ENCODE assay signal across 10 cellular contexts in the genomic region with DNA sequence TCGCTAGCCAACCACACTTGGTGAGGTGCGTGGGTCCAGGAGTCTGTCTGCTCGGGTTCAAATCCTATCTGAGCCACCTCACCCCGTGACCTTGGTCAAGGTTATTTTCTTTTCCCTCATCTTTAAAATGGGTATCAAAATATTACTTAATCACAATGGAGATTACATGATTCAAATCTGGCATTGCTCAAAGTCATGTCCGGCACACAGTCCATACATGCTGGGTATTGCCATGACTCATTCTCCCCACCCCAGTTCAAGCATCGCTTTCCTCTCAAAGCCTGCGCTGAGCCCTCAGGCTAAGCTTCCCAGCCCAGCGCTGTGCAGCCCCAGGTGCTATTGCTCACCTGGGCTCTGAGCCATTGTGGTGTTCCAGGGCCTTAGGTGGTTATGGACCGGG. TPM values are rescaled to one million over a fixed set of nuclear protein-coding genes. Genes with fewer than 3 reads are reported as not detected.
DNase-seq lines count a peak whose midpoint lies in the region; ATAC-seq and TF ChIP-seq lines count a peak whose summit lies in the region.
"Had no signal": no experiment of that assay in that cellular context is flagged by ENCODE, and none has a peak within 500 bp of the region (broad histone marks: within the 10 kb centered on the region; RNA-seq: fewer than 3 reads in every experiment).

No MANE protein-coding gene starts in this region.

- CTCF ChIA-PET in activated naive CD4-positive, alpha-beta T cell treated with anti-CD3 and anti-CD28 coated beads, Interleukin-2, amount 10 ng/mL, durations not matched to agents 7 days and 5 days (lab: Charles Lee), result interaction anchor here (1.0 to 3.0 kb wide), 18 partner anchors 8 to 205 kb away, joined by 3 to 65 read pairs (median 8); a partner anchor contains a TSS

- H3K27me3 ChIP-seq in ascending aorta, result no peaks in the 10 kb centered on the region
- no peaks in the 10 kb centered on the region for H3K27me3 ChIP-seq in gastroesophageal sphincter
- no peaks in the 10 kb centered on the region for H3K27me3 ChIP-seq in stomach

- H3K4me3 ChIP-seq in ascending aorta (no peak overlapping the region), gastroesophageal sphincter (no peak overlapping the region), stomach (no peak overlapping the region)

- DNase-seq in activated naive CD4-positive, alpha-beta T cell treated with anti-CD3 and anti-CD28 coated beads, Interleukin-2, amount 10 ng/mL, durations not matched to agents 7 days and 5 days, result no peak
- no peak for DNase-seq in activated naive CD4-positive, alpha-beta T cell treated with Interleukin-2 at 50 U/mL for 16 hours
- DNase-seq in ascending aorta (ENCODE audit: low spot score in 2 of 2) (no peak), stomach (no peak), NCI-H2081 treated with DMSO at 0.1 percent for 48 hours (lab: John Stamatoyannopoulos, UW) (no peak)
- DNase-seq: activated T-cell treated with anti-CD3 and anti-CD28 coated beads, Interleukin-2, amount 50 U/mL, for 1 hour; hippocampal formation had no signal

- no peak for TF ChIP-seq CTCF in ascending aorta (IDR thresholded peaks at IDR 0.05)
- no peak for TF ChIP-seq CTCF in gastroesophageal sphincter (IDR thresholded peaks at IDR 0.05)
- TF ChIP-seq CTCF in stomach (IDR thresholded peaks at IDR 0.05), result no peak

- no peak overlapping the region for H3K4me3 Mint-ChIP-seq in activated naive CD4-positive, alpha-beta T cell treated with anti-CD3 and anti-CD28 coated beads, Interleukin-2, amount 10 ng/mL, durations not matched to agents 7 days and 5 days

- H3K27me3 Mint-ChIP-seq in activated naive CD4-positive, alpha-beta T cell treated with anti-CD3 and anti-CD28 coated beads, Interleukin-2, amount 10 ng/mL, durations not matched to agents 7 days and 5 days, result no peaks in the 10 kb centered on the region

- TF ChIP-seq POLR2A in gastroesophageal sphincter (IDR thresholded peaks at IDR 0.05) (no peak), stomach (IDR thresholded peaks at IDR 0.05) (no peak)

- ATAC-seq in gastroesophageal sphincter, result no peak
- ATAC-seq in HG02623 (IDR thresholded peaks at IDR 0.05; ENCODE audit: unreplicated experiment), result no peak
- no peak for ATAC-seq in GM18870 (IDR thresholded peaks at IDR 0.05; ENCODE audit: unreplicated experiment)

- WGBS in gastroesophageal sphincter (ENCODE audit: low coverage in 1 of 2), 2 donors, result 94% methylated on average over 5 to 6 of the region's 9 CpGs
- WGBS in stomach, 5 donors, result 86 to 96% (median 89%) methylated on average over 7 to 9 of the region's 9 CpGs

- H3K4me1 Mint-ChIP-seq in activated naive CD4-positive, alpha-beta T cell treated with anti-CD3 and anti-CD28 coated beads, Interleukin-2, amount 10 ng/mL, durations not matched to agents 7 days and 5 days, result peaks cover 32% of the 10 kb centered on the region

- no peaks in the 10 kb centered on the region for H3K9me3 ChIP-seq in ascending aorta
- no peaks in the 10 kb centered on the region for H3K9me3 ChIP-seq in gastroesophageal sphincter
- H3K9me3 ChIP-seq in stomach, result no peaks in the 10 kb centered on the region

- H3K9me3 Mint-ChIP-seq in activated naive CD4-positive, alpha-beta T cell treated with anti-CD3 and anti-CD28 coated beads, Interleukin-2, amount 10 ng/mL, durations not matched to agents 7 days and 5 days, result no peaks in the 10 kb centered on the region

- peaks cover 0 to 3% of the 10 kb centered on the region in 2 donors for H3K36me3 ChIP-seq in ascending aorta
- H3K36me3 ChIP-seq in gastroesophageal sphincter, result peaks cover 0 to 5% of the 10 kb centered on the region in 2 donors
- H3K36me3 ChIP-seq in stomach, result peaks cover 0 to 11% (median 8%) of the 10 kb centered on the region in 4 donors

- H3K36me3 Mint-ChIP-seq in activated naive CD4-positive, alpha-beta T cell treated with anti-CD3 and anti-CD28 coated beads, Interleukin-2, amount 10 ng/mL, durations not matched to agents 7 days and 5 days, result peaks cover 10% of the 10 kb centered on the region

- peaks cover 9 to 37% of the 10 kb centered on the region in 2 donors for H3K4me1 ChIP-seq in ascending aorta
- peaks cover 0 to 58% (median 9%) of the 10 kb centered on the region in 3 donors for H3K4me1 ChIP-seq in gastroesophageal sphincter
- H3K4me1 ChIP-seq in stomach, result peaks cover 3 to 64% (median 32%) of the 10 kb centered on the region in 4 donors

- no peak for TF ChIP-seq EP300 in gastroesophageal sphincter (IDR thresholded peaks at IDR 0.05)
- no peak for TF ChIP-seq EP300 in stomach (IDR thresholded peaks at IDR 0.05)

- H3K27ac ChIP-seq in ascending aorta, result peak overlapping the region; percentile 89 to 95
- H3K27ac ChIP-seq in gastroesophageal sphincter, result peak overlapping the region in 3 of 4 donors; percentile 56 to 81 (median 80)
- H3K27ac ChIP-seq in stomach, result peak overlapping the region; percentile 7 to 86 (median 76)

- intact Hi-C loops in ascending aorta (cut with DNase I), result no loop called here
- intact Hi-C loops in stomach (cut with DNase I; ENCODE audit: low total_unique reads), result loop anchor here (10.0 kb wide), 1 partner anchor 52 kb away; a partner anchor contains a TSS

- H3K27ac Mint-ChIP-seq in activated naive CD4-positive, alpha-beta T cell treated with anti-CD3 and anti-CD28 coated beads, Interleukin-2, amount 10 ng/mL, durations not matched to agents 7 days and 5 days, result peak overlapping the region; percentile 64

RNA-seq across cellular contexts. Expression of a gene that starts 27.1 kb away (rescaled TPM):
- total RNA-seq in ascending aorta, result 100 TPM
- total RNA-seq in gastroesophageal sphincter, result 10 to 100 TPM; 48.1 to 66.1 (median 57.1) TPM
- total RNA-seq in stomach, result 100 to 1,000 TPM in 1 of 5 donors, 10 to 100 TPM in 4; 29.7 to 196 (median 39.7) TPM
- polyA plus RNA-seq in stomach, result 10 to 100 TPM; 32.2 to 51.4 (median 37.3) TPM

RNA-seq across cellular contexts. Expression of a gene that starts 41.6 kb away (rescaled TPM):
- not detected for total RNA-seq in ascending aorta
- total RNA-seq in gastroesophageal sphincter, result 1 to 10 TPM in 1 of 4 donors, under 1 TPM in 3; 0.31 to 1.2 (median 0.56) TPM
- total RNA-seq in stomach, result 1 to 10 TPM in 1 of 5 donors, under 1 TPM in 1, not detected in 3; 0.87 to 1.3 TPM
- under 1 TPM; 0.12 to 0.43 (median 0.15) TPM for polyA plus RNA-seq in stomach

RNA-seq across cellular contexts. Expression of a gene that starts 49.3 kb away (rescaled TPM):
- total RNA-seq in ascending aorta (14.0 TPM), gastroesophageal sphincter (10 to 100 TPM; 24.8 to 79.0 (median 45.4) TPM), stomach (100 to 1,000 TPM in 1 of 5 donors, 10 to 100 TPM in 4; 10.3 to 122 (median 18.7) TPM)
- 100 to 1,000 TPM; 126 to 146 (median 129) TPM for polyA plus RNA-seq in stomach
